8 cellular contexts compared by ENCODE assay signal in the genomic region with DNA sequence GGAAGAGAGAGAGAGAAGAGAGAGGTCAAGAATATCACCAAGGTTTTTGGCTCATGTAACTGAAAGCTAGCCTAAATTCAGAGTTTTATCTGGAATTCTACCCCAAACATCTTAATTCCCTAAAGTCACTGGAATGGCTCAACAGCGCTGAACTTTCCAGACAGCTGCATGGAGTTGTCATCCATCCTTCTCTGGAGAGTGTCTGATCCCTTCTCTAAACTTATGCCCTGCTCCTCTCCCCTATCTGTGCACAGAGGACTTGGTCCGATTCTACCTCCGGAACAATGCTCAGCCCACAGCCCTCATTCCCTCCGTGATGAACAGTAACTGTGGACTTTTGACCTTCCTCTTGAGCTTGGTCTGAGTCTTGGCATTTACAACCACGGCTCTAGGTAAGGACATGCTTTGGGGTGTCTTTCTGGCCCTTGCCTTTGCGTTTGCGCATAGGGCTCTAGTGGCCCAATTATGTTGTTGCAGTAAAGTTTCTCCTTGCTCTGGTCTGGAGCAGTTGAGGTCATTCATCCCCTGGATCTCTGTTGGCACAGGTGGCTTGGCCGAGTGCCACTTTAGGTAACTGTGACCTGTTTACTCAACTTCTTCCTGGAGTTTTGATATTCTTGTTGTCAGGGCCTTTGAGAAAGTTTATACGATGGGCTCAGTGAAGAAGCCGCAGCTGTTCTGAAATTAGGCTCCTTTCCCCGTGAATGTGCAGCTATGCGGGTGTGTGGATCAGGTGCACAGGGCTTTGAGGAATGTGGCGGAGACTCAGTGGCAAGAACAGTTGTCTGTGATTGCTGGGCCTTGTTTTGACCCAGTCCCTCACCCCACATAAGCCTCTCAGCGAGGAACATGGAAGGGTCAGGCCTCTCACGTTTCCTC. TPM values are rescaled to one million over a fixed set of nuclear protein-coding genes. Genes with fewer than 3 reads are reported as not detected.
DNase-seq lines count a peak whose midpoint lies in the region; ATAC-seq and TF ChIP-seq lines count a peak whose summit lies in the region.

No MANE protein-coding gene starts in this region.

- peaks cover 54 to 63% (median 58%) of the 10 kb centered on the region in 3 donors for H3K4me1 Mint-ChIP-seq in T-cell

- TF ChIP-seq CTCF in GM12873 (IDR thresholded peaks at IDR 0.05; ENCODE audit: insufficient read depth, low read depth, low read length, missing control alignments) = peak; percentile 4
- no peak for TF ChIP-seq CTCF in heart right ventricle (IDR thresholded peaks at IDR 0.05)
- TF ChIP-seq CTCF in GM13977 (IDR thresholded peaks at IDR 0.05; ENCODE audit: extremely low read depth, insufficient read depth, missing control alignments) = no peak

- H3K36me3 ChIP-seq in heart right ventricle (no peaks in the 10 kb centered on the region), rectal smooth muscle tissue (ENCODE audit: control insufficient read depth, insufficient read depth, low read length) (no peaks in the 10 kb centered on the region)

- peak overlapping the region; percentile 99 for H3K27ac Mint-ChIP-seq in T-cell

- WGBS in heart right ventricle, 2 donors = 86 to 87% methylated on average over 15 of the region's 15 CpGs

- no peaks in the 10 kb centered on the region for H3K27me3 Mint-ChIP-seq in T-cell

- H3K27ac ChIP-seq in heart right ventricle (peak overlapping the region in 9 of 10 donors; percentile 22 to 92 (median 69)), rectal smooth muscle tissue (ENCODE audit: low read depth, low read length) (no peak overlapping the region)

- no peaks in the 10 kb centered on the region for H3K27me3 ChIP-seq in heart right ventricle
- H3K27me3 ChIP-seq in rectal smooth muscle tissue (ENCODE audit: control insufficient read depth, insufficient read depth, low read length) = no peaks in the 10 kb centered on the region

- no peaks in the 10 kb centered on the region for H3K36me3 Mint-ChIP-seq in T-cell

- H3K9me3 Mint-ChIP-seq in T-cell = no peaks in the 10 kb centered on the region

- POLR2A ChIA-PET in T-cell (lab: Charles Lee) = interaction anchor here (0.5 to 0.8 kb wide), 4 partner anchors 51 to 1653 kb away, joined by 3 to 4 read pairs (median 4); no protein-coding TSS in a partner anchor

- no peaks in the 10 kb centered on the region for H3K9me3 ChIP-seq in heart right ventricle

- CTCF ChIA-PET in T-cell (lab: Charles Lee) = interaction anchor here in 1 of 2 donors (1.3 to 1.5 kb wide), 3 partner anchors 8 to 56 kb away, joined by 4 to 9 read pairs (median 7); no protein-coding TSS in a partner anchor

- peak overlapping the region in 2 of 3 donors; percentile 67 to 77 for H3K4me3 Mint-ChIP-seq in T-cell

- H3K4me3 ChIP-seq in heart right ventricle (no peak overlapping the region), rectal smooth muscle tissue (ENCODE audit: low read length) (peak overlapping the region; percentile 37)

- H3K9ac ChIP-seq in rectal smooth muscle tissue (ENCODE audit: low read length) = no peak overlapping the region

- ATAC-seq in T-cell (replicated peaks in 1 of 4) (peak in 1 of 4 experiments; percentile 2), heart right ventricle (peak; percentile 4 to 40 (median 18))
- ATAC-seq in activated CD4-positive, CD25-positive, alpha-beta regulatory T cell treated with anti-CD3 and anti-CD28 coated beads, Interleukin-2, amount 50 U/mL, for 24 hours = no peak

- DNase-seq in T-cell (no peak), heart right ventricle (no peak), globus pallidus (ENCODE audit: low spot score) (no peak), GM13977 (ENCODE audit: low spot score) (no peak), NCI-H526 (lab: John Stamatoyannopoulos, UW) (no peak)

- in situ Hi-C loops in GM13977 (cut with MboI; ENCODE audit: low pct_unique_long_range_greater_than_20kb, low sequenced_read_pairs, unreplicated experiment) = loop anchor here (5.0 to 25.0 kb wide), 2 partner anchors 53 to 228 kb away; no protein-coding TSS in a partner anchor

- peaks cover 9 to 31% (median 23%) of the 10 kb centered on the region in 9 donors for H3K4me1 ChIP-seq in heart right ventricle
- no peaks in the 10 kb centered on the region for H3K4me1 ChIP-seq in rectal smooth muscle tissue (ENCODE audit: control insufficient read depth, insufficient read depth, low read length)

- intact Hi-C loops in heart right ventricle (cut with DNase I) = loop anchor here in 3 of 10 donors (5.0 to 10.0 kb wide), 3 partner anchors 228 to 910 kb away; no protein-coding TSS in a partner anchor

RNA-seq across cellular contexts. Expression of gene CD180, which starts 18.4 kb away (rescaled TPM):
- 1 to 10 TPM in 2 of 5 donors, under 1 TPM in 3; 0.16 to 1.3 (median 0.73) TPM for total RNA-seq in T-cell
- total RNA-seq in heart right ventricle = 1 to 10 TPM in 2 of 10 donors, under 1 TPM in 7, not detected in 1; 0.12 to 3.3 (median 0.17) TPM
- under 1 TPM; 0.14 to 0.15 TPM for polyA plus RNA-seq in heart right ventricle

Comparison
In these comparisons a context has a peak if more than half of its experiments do, and no peak if none do; other contexts are left out.
1. ATAC-seq: peak in heart right ventricle (8 of 8); none in activated CD4-positive, CD25-positive, alpha-beta regulatory T cell treated with anti-CD3 and anti-CD28 coated beads, Interleukin-2, amount 50 U/mL, for 24 hours (0 of 2).